Comparison of ENCODE assay signal across 15 cellular contexts in genomic region chrX:134375691-134376090, GRCh38. TPM values are rescaled to one million over a fixed set of nuclear protein-coding genes. Genes with fewer than 3 reads are reported as not detected.
DNase-seq lines count a peak whose midpoint lies in the region; ATAC-seq, FAIRE-seq and TF ChIP-seq lines count a peak whose summit lies in the region.
"Had no signal": no experiment of that assay in that cellular context is flagged by ENCODE, and none has a peak within 500 bp of the region (broad histone marks: within the 10 kb centered on the region; RNA-seq: fewer than 3 reads in every experiment).

No MANE protein-coding gene starts in this region.

- no peak for TF ChIP-seq EP300 in GM12878 (IDR thresholded peaks at IDR 0.05; ENCODE audit: borderline replicate concordance in 1 of 2, control insufficient read depth in 1 of 2, low read depth in 2 of 2, low read length in 2 of 2)

- CTCF ChIA-PET in activated naive CD4-positive, alpha-beta T cell treated with anti-CD3 and anti-CD28 coated beads, Interleukin-2, amount 10 ng/mL, durations not matched to agents 7 days and 5 days (lab: Charles Lee) = no interaction called here
- CTCF ChIA-PET in GM12878 (lab: Yijun Ruan, JAX) = interaction anchor here (0.9 to 5.1 kb wide), 6 partner anchors 8 to 86 kb away, joined by 3 to 53 read pairs (median 10); no protein-coding TSS in a partner anchor

- RAD21 ChIA-PET in GM12878 (lab: Charles Lee; ENCODE audit: unreplicated experiment) = interaction anchor here (0.8 to 1.8 kb wide), 4 partner anchors 13 to 20 kb away, joined by 3 to 7 read pairs (median 4); no protein-coding TSS in a partner anchor

- no peak for TF ChIP-seq POLR2A in GM12878 (IDR thresholded peaks at IDR 0.05; ENCODE audit: low read depth, low read length)

- no peak for TF ChIP-seq RAD21 in GM12878 (IDR thresholded peaks at IDR 0.05; ENCODE audit: insufficient read depth, low read depth, low read length)

- H3K27ac Mint-ChIP-seq in activated naive CD4-positive, alpha-beta T cell treated with anti-CD3 and anti-CD28 coated beads, Interleukin-2, amount 10 ng/mL, durations not matched to agents 7 days and 5 days = no peak overlapping the region

- H3F3A ChIP-seq in MM.1S (ENCODE audit: insufficient read depth, low read length) (peaks cover 11% of the 10 kb centered on the region), smooth muscle cell (ENCODE audit: low read depth) (no peaks in the 10 kb centered on the region)

- POLR2A ChIA-PET in GM12878 (lab: Charles Lee) = no interaction called here

- peak overlapping the region; percentile 48 for H3K4me2 ChIP-seq in MM.1S (ENCODE audit: low read depth, low read length)
- H3K4me2 ChIP-seq in GM12878 (ENCODE audit: control insufficient read depth, insufficient read depth) = no peak overlapping the region; the same call in 1 of the 2 replicates
- H3K4me2 ChIP-seq in smooth muscle cell = peak overlapping the region; percentile 92

- no peaks in the 10 kb centered on the region for H4K20me1 ChIP-seq in MM.1S (ENCODE audit: insufficient read depth, low read length)
- H4K20me1 ChIP-seq in GM12878 (ENCODE audit: control insufficient read depth, insufficient read depth) = no peaks in the 10 kb centered on the region
- H4K20me1 ChIP-seq in smooth muscle cell (ENCODE audit: low read depth) = peaks cover 18% of the 10 kb centered on the region

- ATAC-seq in GM12878 (no peak), GM21390 (IDR thresholded peaks at IDR 0.05; ENCODE audit: unreplicated experiment) (no peak), sciatic nerve (no peak)

- DNase-seq in activated naive CD4-positive, alpha-beta T cell treated with anti-CD3 and anti-CD28 coated beads, Interleukin-2, amount 10 ng/mL, durations not matched to agents 7 days and 5 days = no peak
- DNase-seq in activated naive CD4-positive, alpha-beta T cell treated with anti-CD3 and anti-CD28 coated beads, Interleukin-2, amount 50 U/mL, for 16 hours = no peak
- DNase-seq in MM.1S = no peak
- no peak for DNase-seq in GM12878 (ENCODE audit: low read depth, low spot score)
- DNase-seq in smooth muscle cell (lab: John Stamatoyannopoulos, UW; ENCODE audit: unreplicated experiment) = no peak
- DNase-seq in sciatic nerve (ENCODE audit: low spot score) = no peak
- no peak for DNase-seq in H4 (ENCODE audit: low spot score)
- DNase-seq: activated CD4-positive, CD25-positive, alpha-beta regulatory T cell treated with anti-CD3 and anti-CD28 coated beads, Interleukin-2, amount 50 U/mL, for 72 hours; amygdala; NCI-H1092 treated with DMSO at 0.1 percent for 48 hours; NCI-H446 treated with DMSO at 0.1 percent for 48 hours; Right ventricle myocardium superior; sigmoid colon; transverse colon had no signal

- no peaks in the 10 kb centered on the region for H3K9me2 ChIP-seq in MM.1S (replicated peaks; ENCODE audit: insufficient read depth, low read length)

- no peak overlapping the region for H2AFZ ChIP-seq in MM.1S (ENCODE audit: low read length)
- no peak overlapping the region for H2AFZ ChIP-seq in GM12878 (ENCODE audit: control insufficient read depth, low read depth, low read length)
- H2AFZ ChIP-seq in smooth muscle cell (ENCODE audit: low read depth) = no peak overlapping the region

- H3K4me3 Mint-ChIP-seq in activated naive CD4-positive, alpha-beta T cell treated with anti-CD3 and anti-CD28 coated beads, Interleukin-2, amount 10 ng/mL, durations not matched to agents 7 days and 5 days = peak overlapping the region; percentile 23

- no peaks in the 10 kb centered on the region for H3K9me3 Mint-ChIP-seq in activated naive CD4-positive, alpha-beta T cell treated with anti-CD3 and anti-CD28 coated beads, Interleukin-2, amount 10 ng/mL, durations not matched to agents 7 days and 5 days

- H3K27me3 ChIP-seq in MM.1S (replicated peaks; ENCODE audit: insufficient read depth, low read length) (no peaks in the 10 kb centered on the region), GM12878 (replicated peaks in 1 of 2; ENCODE audit: control insufficient read depth in 2 of 2, insufficient read depth in 2 of 2, low read length in 1 of 2) (no peaks in the 10 kb centered on the region), smooth muscle cell (ENCODE audit: low read depth) (no peaks in the 10 kb centered on the region)
- H3K27me3 ChIP-seq: sigmoid colon, transverse colon had no signal

- no peaks in the 10 kb centered on the region for H3K36me3 ChIP-seq in MM.1S (replicated peaks; ENCODE audit: insufficient read depth, low read length)
- H3K36me3 ChIP-seq in GM12878 (ENCODE audit: control insufficient read depth in 2 of 2, insufficient read depth in 2 of 2, low read length in 1 of 2) = peaks cover 0 to 4% of the 10 kb centered on the region in 2 experiments; a peak in 1 of 4 replicates
- peaks cover 6% of the 10 kb centered on the region for H3K36me3 ChIP-seq in smooth muscle cell (ENCODE audit: low read depth)
- H3K36me3 ChIP-seq: sigmoid colon, transverse colon had no signal

- WGBS in GM12878 (ENCODE audit: insufficient coverage, insufficient replicate concordance, low lambda C conversion rate, missing lambda C conversion rate) = 8% methylated on average over 4 of the region's 4 CpGs
- WGBS in smooth muscle cell (ENCODE audit: low lambda C conversion rate) = 55% methylated on average over 4 of the region's 4 CpGs

- H3K79me2 ChIP-seq in MM.1S (ENCODE audit: low read length) (peaks cover 59% of the 10 kb centered on the region), GM12878 (ENCODE audit: control insufficient read depth, insufficient read depth, low read length) (peaks cover 34% of the 10 kb centered on the region), smooth muscle cell (ENCODE audit: low read depth) (peaks cover 50% of the 10 kb centered on the region)

- peaks cover 8% of the 10 kb centered on the region for H3K36me3 Mint-ChIP-seq in activated naive CD4-positive, alpha-beta T cell treated with anti-CD3 and anti-CD28 coated beads, Interleukin-2, amount 10 ng/mL, durations not matched to agents 7 days and 5 days

- H3K4me1 Mint-ChIP-seq in activated naive CD4-positive, alpha-beta T cell treated with anti-CD3 and anti-CD28 coated beads, Interleukin-2, amount 10 ng/mL, durations not matched to agents 7 days and 5 days = peaks cover 32% of the 10 kb centered on the region

- no peaks in the 10 kb centered on the region for H3K9me3 ChIP-seq in MM.1S (replicated peaks; ENCODE audit: insufficient read depth, low read length)
- H3K9me3 ChIP-seq in GM12878 (replicated peaks; ENCODE audit: control insufficient read depth, insufficient read depth, low read length) = no peaks in the 10 kb centered on the region
- no peaks in the 10 kb centered on the region for H3K9me3 ChIP-seq in smooth muscle cell (replicated peaks; ENCODE audit: low read depth)
- H3K9me3 ChIP-seq: sigmoid colon, transverse colon had no signal

- no peaks in the 10 kb centered on the region for H3K27me3 Mint-ChIP-seq in activated naive CD4-positive, alpha-beta T cell treated with anti-CD3 and anti-CD28 coated beads, Interleukin-2, amount 10 ng/mL, durations not matched to agents 7 days and 5 days

- in situ Hi-C loops in GM12878 (cut with MboI) = no loop called here

- H3K9ac ChIP-seq in MM.1S (ENCODE audit: low read length) = peak overlapping the region; percentile 94; the same call in 1 of the 2 replicates
- H3K9ac ChIP-seq in GM12878 (ENCODE audit: control insufficient read depth, insufficient read depth, low read length) = no peak overlapping the region
- H3K9ac ChIP-seq in smooth muscle cell (ENCODE audit: low read depth) = no peak overlapping the region

- H3K4me3 ChIP-seq in MM.1S (ENCODE audit: low read length) = peak overlapping the region; percentile 93
- H3K4me3 ChIP-seq in GM12878 = peak overlapping the region; percentile 89; the same call in 1 of the 2 replicates
- H3K4me3 ChIP-seq in smooth muscle cell = peak overlapping the region; percentile 84
- H3K4me3 ChIP-seq: sigmoid colon, transverse colon had no signal

- no peaks in the 10 kb centered on the region for H3K4me1 ChIP-seq in MM.1S (ENCODE audit: low read length)
- no peaks in the 10 kb centered on the region for H3K4me1 ChIP-seq in GM12878 (ENCODE audit: control insufficient read depth, insufficient read depth, low read length)
- peaks cover 26% of the 10 kb centered on the region for H3K4me1 ChIP-seq in smooth muscle cell (ENCODE audit: low read depth)
- H3K4me1 ChIP-seq: sigmoid colon had no signal

- FAIRE-seq in GM12878 (lab: Jason Lieb, UNC) = peak; percentile 38

- TF ChIP-seq CTCF in MM.1S (IDR thresholded peaks at IDR 0.05; ENCODE audit: low read length) = no peak
- no peak for TF ChIP-seq CTCF in GM12878 (IDR thresholded peaks at IDR 0.05 in 2 of 3, conservative IDR thresholded peaks at IDR 0.05 in 1 of 3; ENCODE audit: control insufficient read depth in 2 of 3, extremely low read depth in 1 of 3, insufficient read depth in 1 of 3, low read depth in 3 of 3, low read length in 3 of 3)
- TF ChIP-seq CTCF in smooth muscle cell (IDR thresholded peaks at IDR 0.05; ENCODE audit: borderline replicate concordance, insufficient read depth, poor library complexity, severe bottlenecking) = no peak

- H3K27ac ChIP-seq in MM.1S (ENCODE audit: low read length) (peak overlapping the region; percentile 96; the same call in 1 of the 2 replicates), GM12878 (ENCODE audit: control insufficient read depth, insufficient read depth) (no peak overlapping the region; the same call in 1 of the 2 replicates), smooth muscle cell (ENCODE audit: low read depth) (no peak overlapping the region)
- H3K27ac ChIP-seq: sigmoid colon, transverse colon had no signal

- intact Hi-C loops in GM12878 (cut with micrococcal nuclease; ENCODE audit: unreplicated experiment) = loop anchor here (2.0 kb wide), 1 partner anchor 21 kb away; no protein-coding TSS in a partner anchor
- intact Hi-C loops in sciatic nerve (cut with DNase I) = no loop called here

- SMC1A ChIA-PET in GM12878 (lab: Charles Lee; ENCODE audit: uncharacterized antibody, unreplicated experiment) = interaction anchor here (1.6 to 5.8 kb wide), 4 partner anchors 12 to 21 kb away, joined by 6 to 54 read pairs (median 18); no protein-coding TSS in a partner anchor

- BruUV-seq in GM12878 (replicated peaks; lab: Mats Ljungman, UMichigan) = no TSS peak

RNA-seq across cellular contexts. Expression of gene PHF6, which starts 2.6 kb away (rescaled TPM):
- total RNA-seq in GM12878 (2013; cell fraction: nucleolus; rRNA removed) = 27.9 and 32.1 TPM in 2 replicates
- total RNA-seq in GM12878 (2014; rRNA removed) = 28.9 and 36.2 TPM in 2 replicates
- 29.7 and 30.4 TPM in 2 replicates for total RNA-seq in GM12878 (2014; rRNA removed; fragmentation: Illumina TruSeq; extraction: Trizol)
- total RNA-seq in GM12878 (2021) = 39.9 and 42.4 TPM in 2 replicates
- polyA plus RNA-seq in GM12878 (2011; ENCODE audit: low read depth) = 8.2 TPM
- 18.7 and 28.8 TPM in 2 replicates for polyA plus RNA-seq in GM12878 (2011; rRNA removed)
- polyA plus RNA-seq in GM12878 (2011; cell fraction: cytosol; rRNA removed) = 5.5 and 7.2 TPM in 2 replicates
- 7.3 and 10.4 TPM in 2 replicates for polyA plus RNA-seq in GM12878 (2011; cell fraction: nucleus; rRNA removed)
- 16.0 and 21.9 TPM in 2 replicates for polyA plus RNA-seq in GM12878 (2012)
- polyA plus RNA-seq in GM12878 (2014; fragmentation: Illumina TruSeq; extraction: Trizol) = 36.7 and 43.9 TPM in 2 replicates
- polyA plus RNA-seq in GM12878 (2014; fragmentation: Nextera tagmentation; extraction: Ambion mirVana) = 10 to 100 TPM; 17.4 to 39.3 TPM
- polyA plus RNA-seq in GM12878 (2014; rRNA removed) = 15.5 and 20.2 TPM in 2 replicates
- polyA plus RNA-seq in GM12878 (2016; fragmentation: Nextera tagmentation; extraction: Ambion mirVana) = 10 to 100 TPM; 44.9 to 49.7 TPM
- polyA minus RNA-seq in GM12878 (2011; rRNA and poly(A)+ RNA removed) = 14.5 and 27.4 TPM in 2 replicates
- 8.0 and 11.5 TPM in 2 replicates for polyA minus RNA-seq in GM12878 (2011; cell fraction: cytosol; rRNA and poly(A)+ RNA removed)
- 5.1 and 8.2 TPM in 2 replicates for polyA minus RNA-seq in GM12878 (2011; cell fraction: nucleus; rRNA and poly(A)+ RNA removed)
- 27.8 and 36.1 TPM in 2 replicates for total RNA-seq in smooth muscle cell
- polyA plus RNA-seq in smooth muscle cell = 13.8 and 15.2 TPM in 2 replicates
- 18.4 TPM for total RNA-seq in sciatic nerve
- total RNA-seq in H4 (2014; rRNA removed; shearing (Covaris generic)) = 24.2 and 25.9 TPM in 2 replicates
